In the genomic region with DNA sequence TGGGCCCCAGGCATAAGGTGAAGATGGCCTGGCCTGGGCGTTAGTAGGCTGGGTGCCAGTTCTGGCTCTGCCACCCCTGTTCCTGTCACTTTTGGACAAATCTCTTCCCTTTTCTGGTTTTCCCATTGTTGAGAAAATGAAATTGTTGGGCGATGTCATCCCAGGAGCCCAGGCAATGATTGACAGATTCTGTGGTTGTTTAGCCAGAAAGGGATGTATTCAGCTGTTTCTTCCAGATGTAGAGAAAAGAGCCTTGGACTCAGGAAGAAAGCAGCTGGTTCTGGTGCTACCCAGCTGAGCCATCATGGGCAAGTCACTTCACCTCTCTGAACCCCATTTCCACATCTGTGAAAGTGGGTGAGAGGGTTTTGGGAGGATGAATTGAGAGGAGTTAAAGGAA, we compare ENCODE assay signal across 22 cellular contexts.
"Had no signal": no experiment of that assay in that cellular context is flagged by ENCODE, and none has a peak within 500 bp of the region (broad histone marks: within the 10 kb centered on the region; RNA-seq: fewer than 3 reads in every experiment).

No MANE protein-coding gene starts in this region.

- H3K4me3 ChIP-seq: gastrocnemius medialis, right lobe of liver, thyroid gland had no signal

- H3K27ac Mint-ChIP-seq: activated CD8-positive, alpha-beta T cell treated with anti-CD3 and anti-CD28 coated beads, Interleukin-2, amount 10 ng/mL, durations not matched to agents 7 days and 5 days; activated naive CD4-positive, alpha-beta T cell treated with anti-CD3 and anti-CD28 coated beads, Interleukin-2, amount 50 U/mL, for 72 hours; activated T-helper 1 cell treated with anti-CD3 and anti-CD28 coated beads, Interleukin-12 subunit alpha, Interleukin-12 subunit beta, Interleukin-2, Interleukin-4 antibody, amounts not matched to agents 30 ng/mL and 10 ng/mL and 1 ng/mL, durations not matched to agents 14 hours and 24 hours and 36 hours had no signal

- DNase-seq: activated CD4-positive, alpha-beta T cell treated with anti-CD3 and anti-CD28 coated beads for 1 hour; activated CD4-positive, alpha-beta T cell treated with anti-CD3 and anti-CD28 coated beads, Interleukin-2, amount 50 U/mL, for 1 hour; activated CD8-positive, alpha-beta T cell treated with anti-CD3 and anti-CD28 coated beads, Interleukin-2, amount 10 ng/mL, durations not matched to agents 7 days and 5 days; central memory CD4-positive, alpha-beta T cell; effector memory CD4-positive, alpha-beta T cell; head of caudate nucleus; nucleus accumbens; right lobe of liver; stimulated activated CD4-positive, alpha-beta T cell treated with anti-CD3 and anti-CD28 coated beads, Interleukin-2, amount 100 ng/mL, for 48 hours; stimulated activated CD8-positive, alpha-beta memory T cell treated with anti-CD3 and anti-CD28 coated beads, Interleukin-4, amount 100 ng/mL, for 48 hours; stimulated activated naive CD4-positive, alpha-beta T cell; T-helper 1 cell; thyroid gland; WERI-Rb-1 had no signal

- FAIRE-seq: astrocyte, colon, TTC549 had no signal

- H3K4me3 Mint-ChIP-seq: activated CD8-positive, alpha-beta T cell treated with anti-CD3 and anti-CD28 coated beads, Interleukin-2, amount 10 ng/mL, durations not matched to agents 7 days and 5 days; activated T-helper 1 cell treated with anti-CD3 and anti-CD28 coated beads, Interleukin-12 subunit alpha, Interleukin-12 subunit beta, Interleukin-2, Interleukin-4 antibody, amounts not matched to agents 30 ng/mL and 10 ng/mL and 1 ng/mL, durations not matched to agents 14 hours and 24 hours and 36 hours had no signal

- H3K36me3 Mint-ChIP-seq: activated naive CD4-positive, alpha-beta T cell treated with anti-CD3 and anti-CD28 coated beads, Interleukin-2, amount 50 U/mL, for 72 hours had no signal

- H3K36me3 ChIP-seq: gastrocnemius medialis, right lobe of liver, thyroid gland, WERI-Rb-1 had no signal

- ATAC-seq: activated CD8-positive, alpha-beta T cell treated with anti-CD3 and anti-CD28 coated beads, Interleukin-2, amount 10 ng/mL, durations not matched to agents 7 days and 5 days; activated naive CD4-positive, alpha-beta T cell treated with anti-CD3 and anti-CD28 coated beads, Interleukin-2, amount 50 U/mL, for 72 hours; esophagus mucosa; gastrocnemius medialis; right lobe of liver had no signal

- H3K9ac ChIP-seq: parathyroid adenoma had no signal

- H3K9me3 ChIP-seq: gastrocnemius medialis, right lobe of liver, thyroid gland had no signal

- H3K27me3 ChIP-seq: gastrocnemius medialis, right lobe of liver, thyroid gland had no signal

- H3K27ac ChIP-seq: parathyroid adenoma, right lobe of liver, thyroid gland, WERI-Rb-1 had no signal

- H3K9me3 Mint-ChIP-seq: activated naive CD4-positive, alpha-beta T cell treated with anti-CD3 and anti-CD28 coated beads, Interleukin-2, amount 50 U/mL, for 72 hours; activated T-helper 1 cell treated with anti-CD3 and anti-CD28 coated beads, Interleukin-12 subunit alpha, Interleukin-12 subunit beta, Interleukin-2, Interleukin-4 antibody, amounts not matched to agents 30 ng/mL and 10 ng/mL and 1 ng/mL, durations not matched to agents 14 hours and 24 hours and 36 hours had no signal

- H2AFZ ChIP-seq: parathyroid adenoma had no signal
